Comparison of ENCODE assay signal across 17 cellular contexts in the genomic region with DNA sequence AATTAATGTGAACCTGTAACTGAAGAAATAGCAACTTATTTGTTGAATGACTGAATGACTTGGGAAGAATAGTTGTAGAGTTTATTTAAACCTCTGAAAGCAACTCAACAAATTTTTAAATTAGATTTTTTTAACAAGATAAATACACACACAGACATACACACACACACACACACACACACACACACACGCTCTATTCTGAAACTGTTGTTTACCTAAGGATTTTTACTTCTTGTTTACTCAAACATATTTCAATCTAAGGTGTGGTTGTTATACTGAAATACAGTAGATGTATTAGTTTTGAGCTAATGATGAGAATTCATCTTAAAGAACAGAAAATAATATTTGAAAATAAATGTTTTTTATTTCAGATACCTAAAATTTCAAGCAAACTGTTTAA. TPM values are rescaled to one million over a fixed set of nuclear protein-coding genes. Genes with fewer than 3 reads are reported as not detected.
A peak's percentile ranks its signal among the peaks of the same experiment; 100 is the strongest.
DNase-seq lines count a peak whose midpoint lies in the region; ATAC-seq, FAIRE-seq and TF ChIP-seq lines count a peak whose summit lies in the region.
"Had no signal": no experiment of that assay in that cellular context is flagged by ENCODE, and none has a peak within 500 bp of the region (broad histone marks: within the 10 kb centered on the region; RNA-seq: fewer than 3 reads in every experiment).

No MANE protein-coding gene starts in this region.

- H3K79me2 ChIP-seq in PC-3 (ENCODE audit: low read length), result no peaks in the 10 kb centered on the region

- ATAC-seq in PC-3, result no peak; the same call in 1 of the 2 replicates
- ATAC-seq in WTC11, result no peak
- ATAC-seq: CD8-positive, alpha-beta T cell; K562 had no signal

- no peaks in the 10 kb centered on the region for H3F3A ChIP-seq in PC-3 (ENCODE audit: low read length, unreplicated experiment)

- peak; percentile 54 for DNase-seq in DMS53 (lab: John Stamatoyannopoulos, UW)
- DNase-seq in PC-3, result peak; percentile 13
- no peak for DNase-seq in WTC11 (ENCODE audit: low spot score)
- DNase-seq in cerebellar nuclear complex (lab: John Stamatoyannopoulos, UW), result no peak
- no peak for DNase-seq in RCC 7860 (ENCODE audit: low spot score)
- DNase-seq: Calu3; CD8-positive, alpha-beta T cell; GDM1; IMR-90 had no signal

- intact Hi-C loops in PC-3 (cut with micrococcal nuclease), result no loop called here

- H3K27me3 Mint-ChIP-seq in WTC11 (ENCODE audit: low read depth), result no peaks in the 10 kb centered on the region
- H3K27me3 Mint-ChIP-seq: B cell had no signal

- POLR2A ChIA-PET in PC-3 (lab: Charles Lee; ENCODE audit: unreplicated experiment) (interaction anchor here (0.6 to 0.7 kb wide), 2 partner anchors 26 to 50 kb away, joined by 6 to 13 read pairs; no protein-coding TSS in a partner anchor), WTC11 (lab: Charles Lee) (no interaction called here)

- BruUV-seq in PC-3 (replicated peaks; lab: Mats Ljungman, UMichigan), result no TSS peak

- H3K27ac ChIP-seq in PC-3 (ENCODE audit: low read length), result no peak overlapping the region
- H3K27ac ChIP-seq: BLaER1 treated with 17β-estradiol and CSF1 and Interleukin-3, amounts not matched to agents 10 nM and 100 nM; HL-60 had no signal

- no peaks in the 10 kb centered on the region for H3K4me1 Mint-ChIP-seq in WTC11

- CTCF ChIA-PET in PC-3 (lab: Charles Lee), result no interaction called here
- CTCF ChIA-PET in WTC11 (lab: Charles Lee), result no interaction called here

- FAIRE-seq in G401.6 (lab: Jason Lieb, UNC) (peak; percentile 41), islet of Langerhans (lab: Jason Lieb, UNC) (peak; percentile 30), RCC 7860 (lab: Jason Lieb, UNC) (no peak)
- FAIRE-seq: GM12892, K562 had no signal

- H3K9me3 Mint-ChIP-seq in WTC11, result no peaks in the 10 kb centered on the region
- H3K9me3 Mint-ChIP-seq: CD8-positive, alpha-beta T cell had no signal

- no peak overlapping the region for H3K4me3 Mint-ChIP-seq in WTC11
- H3K4me3 Mint-ChIP-seq: B cell; CD8-positive, alpha-beta T cell had no signal

- H3K36me3 Mint-ChIP-seq in WTC11, result peaks cover 19% of the 10 kb centered on the region

- H3K9me3 ChIP-seq in PC-3 (ENCODE audit: low read length), result no peaks in the 10 kb centered on the region
- H3K9me3 ChIP-seq: BLaER1 treated with 17β-estradiol and CSF1 and Interleukin-3, amounts not matched to agents 10 nM and 100 nM; HAP-1 had no signal

- no peaks in the 10 kb centered on the region for H3K4me1 ChIP-seq in PC-3 (ENCODE audit: insufficient read depth, low read length)
- H3K4me1 ChIP-seq: HAP-1 had no signal

- no peaks in the 10 kb centered on the region for H4K20me1 ChIP-seq in PC-3 (ENCODE audit: low read length)

- H3K27ac Mint-ChIP-seq in WTC11, result no peak overlapping the region
- H3K27ac Mint-ChIP-seq: B cell had no signal

- H3K36me3 ChIP-seq in PC-3 (ENCODE audit: low read depth, low read length), result peaks cover 12% of the 10 kb centered on the region; the same call in 1 of the 2 replicates

- no peak overlapping the region for H2AFZ ChIP-seq in PC-3 (ENCODE audit: low read length)

- no peak overlapping the region for H3K9ac ChIP-seq in PC-3 (ENCODE audit: low read length)
- H3K9ac ChIP-seq: BLaER1 treated with 17β-estradiol and CSF1 and Interleukin-3, amounts not matched to agents 10 nM and 100 nM had no signal

- no peak overlapping the region for H3K4me2 ChIP-seq in PC-3 (ENCODE audit: low read length)
- H3K4me2 ChIP-seq: BLaER1 treated with 17β-estradiol and CSF1 and Interleukin-3, amounts not matched to agents 10 nM and 100 nM had no signal

- H3K4me3 ChIP-seq in PC-3 (ENCODE audit: low read length), result no peak overlapping the region
- H3K4me3 ChIP-seq: BLaER1 treated with 17β-estradiol and CSF1 and Interleukin-3, amounts not matched to agents 10 nM and 100 nM; HAP-1; K562 had no signal

- no peaks in the 10 kb centered on the region for H3K27me3 ChIP-seq in PC-3 (ENCODE audit: low read length)
- H3K27me3 ChIP-seq: BLaER1 treated with 17β-estradiol and CSF1 and Interleukin-3, amounts not matched to agents 10 nM and 100 nM had no signal

- TF ChIP-seq CTCF in PC-3 (conservative IDR thresholded peaks at IDR 0.05; ENCODE audit: low read depth, low read length), result no peak
- TF ChIP-seq CTCF in WTC11 (IDR thresholded peaks at IDR 0.05), result no peak

- H3K9me2 ChIP-seq in PC-3 (replicated peaks; ENCODE audit: low read length), result no peaks in the 10 kb centered on the region

TF ChIP-seq in WTC11, 78 proteins besides CTCF, POLR2A, EP300 and RAD21:
- TF ChIP-seq CREM (CRISPR knock-in tag; IDR thresholded peaks at IDR 0.05) (no peak), EMX1 (CRISPR knock-in tag; IDR thresholded peaks at IDR 0.05) (no peak), KAT7 (CRISPR knock-in tag; IDR thresholded peaks at IDR 0.05; ENCODE audit: borderline replicate concordance) (no peak), TP53 (CRISPR knock-in tag; IDR thresholded peaks at IDR 0.05) (no peak), ZNF138 (CRISPR knock-in tag; conservative IDR thresholded peaks at IDR 0.05) (no peak), SMAD4 (CRISPR knock-in tag; IDR thresholded peaks at IDR 0.05) (no peak), GTF2I (CRISPR knock-in tag; conservative IDR thresholded peaks at IDR 0.05) (no peak), GABPB1 (CRISPR knock-in tag; IDR thresholded peaks at IDR 0.05) (no peak), TCF7 (CRISPR knock-in tag; IDR thresholded peaks at IDR 0.05; ENCODE audit: low read depth) (no peak), JUN (CRISPR knock-in tag; IDR thresholded peaks at IDR 0.05) (no peak), SMAD3 (CRISPR knock-in tag; IDR thresholded peaks at IDR 0.05; ENCODE audit: borderline replicate concordance) (no peak), ESRRA (CRISPR knock-in tag; IDR thresholded peaks at IDR 0.05; ENCODE audit: borderline replicate concordance) (no peak), ZBTB21 (CRISPR knock-in tag; IDR thresholded peaks at IDR 0.05; ENCODE audit: borderline replicate concordance) (no peak), NR3C1 (CRISPR knock-in tag; conservative IDR thresholded peaks at IDR 0.05; ENCODE audit: low read depth) (no peak), PRRX2 (CRISPR knock-in tag; IDR thresholded peaks at IDR 0.05) (no peak)
- TF ChIP-seq, protein P1, sequence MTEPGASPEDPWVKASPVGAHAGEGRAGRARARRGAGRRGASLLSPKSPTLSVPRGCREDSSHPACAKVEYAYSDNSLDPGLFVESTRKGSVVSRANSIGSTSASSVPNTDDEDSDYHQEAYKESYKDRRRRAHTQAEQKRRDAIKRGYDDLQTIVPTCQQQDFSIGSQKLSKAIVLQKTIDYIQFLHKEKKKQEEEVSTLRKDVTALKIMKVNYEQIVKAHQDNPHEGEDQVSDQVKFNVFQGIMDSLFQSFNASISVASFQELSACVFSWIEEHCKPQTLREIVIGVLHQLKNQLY (CRISPR knock-in tag; IDR thresholded peaks at IDR 0.05), result no peak
- TF ChIP-seq, protein P2, sequence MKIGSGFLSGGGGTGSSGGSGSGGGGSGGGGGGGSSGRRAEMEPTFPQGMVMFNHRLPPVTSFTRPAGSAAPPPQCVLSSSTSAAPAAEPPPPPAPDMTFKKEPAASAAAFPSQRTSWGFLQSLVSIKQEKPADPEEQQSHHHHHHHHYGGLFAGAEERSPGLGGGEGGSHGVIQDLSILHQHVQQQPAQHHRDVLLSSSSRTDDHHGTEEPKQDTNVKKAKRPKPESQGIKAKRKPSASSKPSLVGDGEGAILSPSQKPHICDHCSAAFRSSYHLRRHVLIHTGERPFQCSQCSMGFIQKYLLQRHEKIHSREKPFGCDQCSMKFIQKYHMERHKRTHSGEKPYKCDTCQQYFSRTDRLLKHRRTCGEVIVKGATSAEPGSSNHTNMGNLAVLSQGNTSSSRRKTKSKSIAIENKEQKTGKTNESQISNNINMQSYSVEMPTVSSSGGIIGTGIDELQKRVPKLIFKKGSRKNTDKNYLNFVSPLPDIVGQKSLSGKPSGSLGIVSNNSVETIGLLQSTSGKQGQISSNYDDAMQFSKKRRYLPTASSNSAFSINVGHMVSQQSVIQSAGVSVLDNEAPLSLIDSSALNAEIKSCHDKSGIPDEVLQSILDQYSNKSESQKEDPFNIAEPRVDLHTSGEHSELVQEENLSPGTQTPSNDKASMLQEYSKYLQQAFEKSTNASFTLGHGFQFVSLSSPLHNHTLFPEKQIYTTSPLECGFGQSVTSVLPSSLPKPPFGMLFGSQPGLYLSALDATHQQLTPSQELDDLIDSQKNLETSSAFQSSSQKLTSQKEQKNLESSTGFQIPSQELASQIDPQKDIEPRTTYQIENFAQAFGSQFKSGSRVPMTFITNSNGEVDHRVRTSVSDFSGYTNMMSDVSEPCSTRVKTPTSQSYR (CRISPR knock-in tag; IDR thresholded peaks at IDR 0.05), result no peak
- TF ChIP-seq, protein P3, sequence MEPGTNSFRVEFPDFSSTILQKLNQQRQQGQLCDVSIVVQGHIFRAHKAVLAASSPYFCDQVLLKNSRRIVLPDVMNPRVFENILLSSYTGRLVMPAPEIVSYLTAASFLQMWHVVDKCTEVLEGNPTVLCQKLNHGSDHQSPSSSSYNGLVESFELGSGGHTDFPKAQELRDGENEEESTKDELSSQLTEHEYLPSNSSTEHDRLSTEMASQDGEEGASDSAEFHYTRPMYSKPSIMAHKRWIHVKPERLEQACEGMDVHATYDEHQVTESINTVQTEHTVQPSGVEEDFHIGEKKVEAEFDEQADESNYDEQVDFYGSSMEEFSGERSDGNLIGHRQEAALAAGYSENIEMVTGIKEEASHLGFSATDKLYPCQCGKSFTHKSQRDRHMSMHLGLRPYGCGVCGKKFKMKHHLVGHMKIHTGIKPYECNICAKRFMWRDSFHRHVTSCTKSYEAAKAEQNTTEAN (CRISPR knock-in tag; IDR thresholded peaks at IDR 0.05), result no peak
- TF ChIP-seq, protein P4, sequence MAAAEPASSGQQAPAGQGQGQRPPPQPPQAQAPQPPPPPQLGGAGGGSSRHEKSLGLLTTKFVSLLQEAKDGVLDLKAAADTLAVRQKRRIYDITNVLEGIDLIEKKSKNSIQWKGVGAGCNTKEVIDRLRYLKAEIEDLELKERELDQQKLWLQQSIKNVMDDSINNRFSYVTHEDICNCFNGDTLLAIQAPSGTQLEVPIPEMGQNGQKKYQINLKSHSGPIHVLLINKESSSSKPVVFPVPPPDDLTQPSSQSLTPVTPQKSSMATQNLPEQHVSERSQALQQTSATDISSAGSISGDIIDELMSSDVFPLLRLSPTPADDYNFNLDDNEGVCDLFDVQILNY (CRISPR knock-in tag; IDR thresholded peaks at IDR 0.05), result no peak

RNA-seq across cellular contexts. Expression of a gene that starts 11.5 kb away (rescaled TPM):
- 25.0 and 29.0 TPM in 2 replicates for total RNA-seq in PC-3 (2014; rRNA removed)
- total RNA-seq in WTC11 (2021), result 36.6 to 37.9 TPM (median 37.6 TPM) in 3 replicates

RNA-seq across cellular contexts. Expression of a gene that starts 50.0 kb away (rescaled TPM):
- 88.0 and 91.7 TPM in 2 replicates for total RNA-seq in PC-3 (2014; rRNA removed)
- 102 to 139 TPM (median 112 TPM) in 3 replicates for total RNA-seq in WTC11 (2021)

Comparison
In these comparisons a context has a peak if more than half of its experiments do, and no peak if none do; other contexts are left out.
1. DNase-seq: peak in DMS53 (single experiment) and PC-3 (single experiment); none in WTC11 (single experiment), cerebellar nuclear complex (0 of 2) and RCC 7860 (single experiment).